In the genomic region with DNA sequence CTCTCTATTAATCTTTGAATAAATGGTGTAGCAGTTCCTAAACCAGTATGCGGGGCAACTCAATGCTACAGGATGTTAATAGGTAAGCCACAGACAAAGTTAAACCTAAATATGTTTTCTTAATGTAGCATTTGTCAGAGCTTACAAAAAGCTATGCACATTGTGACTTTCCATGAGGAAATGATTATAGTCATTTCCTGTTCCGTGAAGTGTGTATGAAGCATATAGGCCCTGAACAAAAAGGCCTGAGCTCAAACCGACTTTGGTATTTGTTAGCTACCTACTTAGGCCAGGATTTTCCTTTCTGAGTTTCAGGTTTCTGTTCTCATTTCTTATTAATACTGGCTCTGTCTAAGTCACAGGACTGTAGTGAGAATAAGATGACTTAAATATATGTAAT, we compare ENCODE assay signal across 9 cellular contexts. TPM values are rescaled to one million over a fixed set of nuclear protein-coding genes. Genes with fewer than 3 reads are reported as not detected.
A peak's percentile ranks its signal among the peaks of the same experiment; 100 is the strongest.
DNase-seq lines count a peak whose midpoint lies in the region; ATAC-seq lines count a peak whose summit lies in the region.
"Had no signal": no experiment of that assay in that cellular context is flagged by ENCODE, and none has a peak within 500 bp of the region (broad histone marks: within the 10 kb centered on the region; RNA-seq: fewer than 3 reads in every experiment).

No MANE protein-coding gene starts in this region.

- H2BK5ac ChIP-seq in trophoblast cell (ENCODE audit: low read depth, low read length, poor library complexity) = no peak overlapping the region

- H3K79me2 ChIP-seq in trophoblast cell (ENCODE audit: control insufficient read depth, insufficient read depth, low read length, poor library complexity) = no peaks in the 10 kb centered on the region

- no peak overlapping the region for H2BK12ac ChIP-seq in trophoblast cell (ENCODE audit: low read length)

- H3K23ac ChIP-seq in trophoblast cell (ENCODE audit: low read length) = no peak overlapping the region

- no peak overlapping the region for H3K4me2 ChIP-seq in trophoblast cell (ENCODE audit: low read length)

- no peak overlapping the region for H4K12ac ChIP-seq in trophoblast cell (ENCODE audit: low read depth, low read length)

- WGBS in trophoblast cell (ENCODE audit: extremely low coverage, insufficient coverage, insufficient read length) = no CpG with 5 or more reads among the region's 3 CpGs

- ATAC-seq in GM18508 (IDR thresholded peaks at IDR 0.05; ENCODE audit: insufficient read depth, unreplicated experiment) (peak; percentile 78), GM21515 (IDR thresholded peaks at IDR 0.05; ENCODE audit: unreplicated experiment) (peak; percentile 81), HG03442 (IDR thresholded peaks at IDR 0.05; ENCODE audit: unreplicated experiment) (peak; percentile 77)
- ATAC-seq: psoas muscle had no signal

- H3K4me1 ChIP-seq in trophoblast cell (ENCODE audit: control insufficient read depth in 1 of 2, insufficient read depth in 2 of 2, low read length in 2 of 2) = no peaks in the 10 kb centered on the region
- H3K4me1 ChIP-seq: psoas muscle had no signal

- no peak overlapping the region for H3K4ac ChIP-seq in trophoblast cell (ENCODE audit: low read depth, low read length)

- H2AK5ac ChIP-seq in trophoblast cell (ENCODE audit: low read length) = no peak overlapping the region

- H3K27ac ChIP-seq in trophoblast cell (ENCODE audit: low read depth, low read length) = no peak overlapping the region
- H3K27ac ChIP-seq: psoas muscle had no signal

- no peaks in the 10 kb centered on the region for H3K27me3 ChIP-seq in trophoblast cell (ENCODE audit: insufficient read depth, low read length)

- no peak overlapping the region for H4K8ac ChIP-seq in trophoblast cell (ENCODE audit: low read depth, low read length)

- no peak overlapping the region for H3K4me3 ChIP-seq in trophoblast cell (ENCODE audit: low read depth, low read length)
- H3K4me3 ChIP-seq: psoas muscle had no signal

- DNase-seq in fibroblast of peridontal ligament (ENCODE audit: extremely low read depth) (peak; percentile 7), HuH-7 (ENCODE audit: low spot score) (no peak), NOMO-1 (lab: John Stamatoyannopoulos, UW; ENCODE audit: unreplicated experiment in 2 of 2) (no peak), foreskin melanocyte (no peak), trophoblast cell (no peak)
- DNase-seq: psoas muscle had no signal

- no peak overlapping the region for H3K9ac ChIP-seq in trophoblast cell (ENCODE audit: low read length)

- H3K18ac ChIP-seq in trophoblast cell (ENCODE audit: low read length) = no peak overlapping the region

- H3K14ac ChIP-seq in trophoblast cell (ENCODE audit: low read length) = no peak overlapping the region

- peaks cover 2% of the 10 kb centered on the region for H3K9me3 ChIP-seq in trophoblast cell (ENCODE audit: insufficient read depth, low read depth, low read length)

- H3K36me3 ChIP-seq in trophoblast cell (ENCODE audit: control insufficient read depth in 1 of 2, insufficient read depth in 2 of 2, low read length in 2 of 2) = no peaks in the 10 kb centered on the region

- H2AFZ ChIP-seq in trophoblast cell (ENCODE audit: insufficient read depth, low read length, poor library complexity) = no peak overlapping the region

- no peak overlapping the region for H2BK120ac ChIP-seq in trophoblast cell (ENCODE audit: insufficient read depth, low read length, poor library complexity)

- H4K91ac ChIP-seq in trophoblast cell (ENCODE audit: low read depth, low read length) = no peak overlapping the region

- H3K79me1 ChIP-seq in trophoblast cell (ENCODE audit: low read length) = no peaks in the 10 kb centered on the region

RNA-seq across cellular contexts. Expression of a gene that starts 14.2 kb away (rescaled TPM):
- polyA plus RNA-seq in trophoblast cell (2013) = not detected in 2 replicates
- polyA plus RNA-seq: psoas muscle had no signal

RNA-seq across cellular contexts. Expression of a gene that starts 44.3 kb away (rescaled TPM):
- not detected in 2 replicates for polyA plus RNA-seq in trophoblast cell (2013)
- polyA plus RNA-seq: psoas muscle had no signal
